ENCODE assay signal across 22 cellular contexts in genomic region chr2:46145840-46146239, GRCh38.
"Had no signal": no experiment of that assay in that cellular context is flagged by ENCODE, and none has a peak within 500 bp of the region (broad histone marks: within the 10 kb centered on the region; RNA-seq: fewer than 3 reads in every experiment).

No MANE protein-coding gene starts in this region.

- H3K9me3 Mint-ChIP-seq: dendritic cell treated with granulocyte-macrophage colony-stimulating factor and Interleukin-4, amounts not matched to agents 40 ng/mL and 50 ng/mL, for 4 days; effector memory CD8-positive, alpha-beta T cell; naive thymus-derived CD4-positive, alpha-beta T cell; neural crest cell; stimulated activated naive B cell treated with anti-CD40 and anti-IgM and Interleukin-4, amounts not matched to agents 10 μg/mL and 1 μg/mL and 100 μg/mL, for 72 hours; stimulated activated naive CD8-positive, alpha-beta T cell treated with anti-CD3 and anti-CD28 coated beads, Interleukin-15, amount 100 ng/mL, for 72 hours had no signal

- H3K4me1 ChIP-seq: prostate gland, testis had no signal

- H3K4me3 Mint-ChIP-seq: dendritic cell treated with granulocyte-macrophage colony-stimulating factor and Interleukin-4, amounts not matched to agents 40 ng/mL and 50 ng/mL, for 4 days; effector memory CD8-positive, alpha-beta T cell; naive thymus-derived CD4-positive, alpha-beta T cell; neural crest cell; stimulated activated naive B cell treated with anti-CD40 and anti-IgM and Interleukin-4, amounts not matched to agents 10 μg/mL and 1 μg/mL and 100 μg/mL, for 72 hours had no signal

- H3K9ac ChIP-seq: parathyroid adenoma had no signal

- DNase-seq: effector memory CD8-positive, alpha-beta T cell; esophagus squamous epithelium; foreskin fibroblast; left colon; naive thymus-derived CD4-positive, alpha-beta T cell; nucleus accumbens; spleen; stimulated activated CD4-positive, alpha-beta T cell treated with anti-CD3 and anti-CD28 coated beads, Interleukin-15, amount 100 ng/mL, for 24 hours; stimulated activated CD4-positive, alpha-beta T cell treated with anti-CD3 and anti-CD28 coated beads, Interleukin-1b, Interleukin-23, amount 100 ng/mL, for 48 hours; stimulated activated CD4-positive, alpha-beta T cell treated with anti-CD3 and anti-CD28 coated beads, Interleukin-4, amount 100 ng/mL, for 24 hours; stimulated activated naive B cell treated with anti-CD40 and anti-IgM and Interleukin-4, amounts not matched to agents 10 μg/mL and 1 μg/mL and 100 μg/mL, for 72 hours; stimulated activated naive CD8-positive, alpha-beta T cell treated with anti-CD3 and anti-CD28 coated beads, Interleukin-15, amount 100 ng/mL, for 72 hours; testis; upper lobe of right lung had no signal

- H2AFZ ChIP-seq: parathyroid adenoma had no signal

- H3K9me3 ChIP-seq: esophagus squamous epithelium, gastroesophageal sphincter, prostate gland, spleen, testis, tibial nerve, upper lobe of right lung, vagina had no signal

- ATAC-seq: effector memory CD8-positive, alpha-beta T cell; gastroesophageal sphincter; left colon; naive thymus-derived CD4-positive, alpha-beta T cell; sciatic nerve; stimulated activated naive B cell treated with anti-CD40 and anti-IgM and Interleukin-4, amounts not matched to agents 10 μg/mL and 1 μg/mL and 100 μg/mL, for 72 hours; stimulated activated naive CD8-positive, alpha-beta T cell treated with anti-CD3 and anti-CD28 coated beads, Interleukin-15, amount 100 ng/mL, for 72 hours; upper lobe of right lung had no signal

- H3K4me1 Mint-ChIP-seq: neural crest cell had no signal

- H3K4me3 ChIP-seq: esophagus squamous epithelium, gastroesophageal sphincter, prostate gland, spleen, testis, tibial nerve, upper lobe of right lung, vagina had no signal

- H3K27ac Mint-ChIP-seq: dendritic cell treated with granulocyte-macrophage colony-stimulating factor and Interleukin-4, amounts not matched to agents 40 ng/mL and 50 ng/mL, for 4 days; naive thymus-derived CD4-positive, alpha-beta T cell; stimulated activated naive B cell treated with anti-CD40 and anti-IgM and Interleukin-4, amounts not matched to agents 10 μg/mL and 1 μg/mL and 100 μg/mL, for 72 hours had no signal

- H3K27me3 Mint-ChIP-seq: effector memory CD8-positive, alpha-beta T cell; naive thymus-derived CD4-positive, alpha-beta T cell; stimulated activated naive B cell treated with anti-CD40 and anti-IgM and Interleukin-4, amounts not matched to agents 10 μg/mL and 1 μg/mL and 100 μg/mL, for 72 hours; stimulated activated naive CD8-positive, alpha-beta T cell treated with anti-CD3 and anti-CD28 coated beads, Interleukin-15, amount 100 ng/mL, for 72 hours had no signal

- H3K36me3 ChIP-seq: prostate gland, vagina had no signal

- H3K27ac ChIP-seq: esophagus squamous epithelium, gastroesophageal sphincter, parathyroid adenoma, prostate gland, testis, tibial nerve, upper lobe of right lung, vagina had no signal

- H3K27me3 ChIP-seq: esophagus squamous epithelium, gastroesophageal sphincter, spleen, testis, tibial nerve, upper lobe of right lung, vagina had no signal
